Comparison of ENCODE assay signal across 11 cellular contexts in genomic region chr4:66575024-66575696, GRCh38.
DNase-seq lines count a peak whose midpoint lies in the region; ATAC-seq, FAIRE-seq and TF ChIP-seq lines count a peak whose summit lies in the region.
"Had no signal": no experiment of that assay in that cellular context is flagged by ENCODE, and none has a peak within 500 bp of the region (broad histone marks: within the 10 kb centered on the region; RNA-seq: fewer than 3 reads in every experiment).

No MANE protein-coding gene starts in this region.

- DNase-seq in HTR-8/SVneo (ENCODE audit: insufficient read length, low spot score) = peak; percentile 41
- peak; percentile 96 for DNase-seq in astrocyte (ENCODE audit: low read depth)
- DNase-seq in kidney epithelial cell (ENCODE audit: low read depth) = peak; percentile 87
- DNase-seq in activated CD4-positive, alpha-beta T cell treated with anti-CD3 and anti-CD28 coated beads for 48 hours = no peak
- DNase-seq in activated CD4-positive, alpha-beta T cell treated with anti-CD3 and anti-CD28 coated beads, Interleukin-2, amount 10 ng/mL, durations not matched to agents 24 days and 14 days = no peak
- DNase-seq: activated CD4-positive, alpha-beta memory T cell treated with anti-CD3 and anti-CD28 coated beads for 36 hours; NCI-H1092; upper lobe of right lung had no signal

- TF ChIP-seq CTCF in astrocyte (IDR thresholded peaks at IDR 0.05; ENCODE audit: insufficient read depth, low read depth, low read length) (no peak), kidney epithelial cell (IDR thresholded peaks at IDR 0.05; ENCODE audit: insufficient read depth, low read length, poor library complexity, severe bottlenecking) (no peak)

- intact Hi-C loops in activated CD4-positive, alpha-beta T cell treated with anti-CD3 and anti-CD28 coated beads, Interleukin-2, amount 10 ng/mL, durations not matched to agents 24 days and 14 days (cut with micrococcal nuclease) = no loop called here

- ATAC-seq in GM19467 (IDR thresholded peaks at IDR 0.05; ENCODE audit: unreplicated experiment) (no peak), HG03159 (IDR thresholded peaks at IDR 0.05; ENCODE audit: unreplicated experiment) (no peak)
- ATAC-seq: upper lobe of right lung had no signal

- H4K20me1 ChIP-seq in astrocyte (ENCODE audit: insufficient read depth, low read length) = no peaks in the 10 kb centered on the region

- no peaks in the 10 kb centered on the region for H3K27me3 ChIP-seq in ACC112 (ENCODE audit: insufficient read depth, low read length)
- H3K27me3 ChIP-seq in astrocyte (ENCODE audit: insufficient read depth, low read length) = no peaks in the 10 kb centered on the region
- no peaks in the 10 kb centered on the region for H3K27me3 ChIP-seq in kidney epithelial cell (ENCODE audit: control insufficient read depth, insufficient read depth, low read length)
- H3K27me3 ChIP-seq: upper lobe of right lung had no signal

- peaks cover 15% of the 10 kb centered on the region for H3K4me1 Mint-ChIP-seq in astrocyte (ENCODE audit: low read depth, unreplicated experiment)
- no peaks in the 10 kb centered on the region for H3K4me1 Mint-ChIP-seq in activated CD4-positive, alpha-beta T cell treated with anti-CD3 and anti-CD28 coated beads, Interleukin-2, amount 10 ng/mL, durations not matched to agents 24 days and 14 days

- H3K79me2 ChIP-seq in ACC112 (ENCODE audit: control insufficient read depth, insufficient read depth, low read length, unreplicated experiment) (no peaks in the 10 kb centered on the region), astrocyte (ENCODE audit: insufficient read depth, low read length) (no peaks in the 10 kb centered on the region)

- peak overlapping the region; percentile 79 for H3K9ac ChIP-seq in astrocyte (ENCODE audit: low read length)

- H3K27ac Mint-ChIP-seq in astrocyte (ENCODE audit: unreplicated experiment) = peak overlapping the region; percentile 16
- no peak overlapping the region for H3K27ac Mint-ChIP-seq in activated CD4-positive, alpha-beta T cell treated with anti-CD3 and anti-CD28 coated beads, Interleukin-2, amount 10 ng/mL, durations not matched to agents 24 days and 14 days
- H3K27ac Mint-ChIP-seq: activated CD4-positive, alpha-beta memory T cell treated with anti-CD3 and anti-CD28 coated beads for 36 hours had no signal

- FAIRE-seq in HTR-8/SVneo (lab: Jason Lieb, UNC) = peak; percentile 54
- no peak for FAIRE-seq in astrocyte (lab: Jason Lieb, UNC)

- peak overlapping the region; percentile 40 for H3K4me3 ChIP-seq in ACC112 (ENCODE audit: low read depth, low read length)
- H3K4me3 ChIP-seq in astrocyte (ENCODE audit: insufficient read depth, low read depth, low read length) = peak overlapping the region; percentile 24
- no peak overlapping the region for H3K4me3 ChIP-seq in kidney epithelial cell (ENCODE audit: low read depth, low read length)
- H3K4me3 ChIP-seq: upper lobe of right lung had no signal

- H3K36me3 ChIP-seq in ACC112 (ENCODE audit: insufficient read depth, low read length) = no peaks in the 10 kb centered on the region
- no peaks in the 10 kb centered on the region for H3K36me3 ChIP-seq in astrocyte (ENCODE audit: insufficient read depth, low read length)
- no peaks in the 10 kb centered on the region for H3K36me3 ChIP-seq in kidney epithelial cell (ENCODE audit: control insufficient read depth, insufficient read depth, low read length)
- H3K36me3 ChIP-seq: upper lobe of right lung had no signal

- peak overlapping the region; percentile 79 for H3K4me2 ChIP-seq in astrocyte (ENCODE audit: low read length)

- H3K9me3 ChIP-seq in astrocyte (ENCODE audit: insufficient read depth, low read depth, low read length) = no peaks in the 10 kb centered on the region
- H3K9me3 ChIP-seq: upper lobe of right lung had no signal

- no peaks in the 10 kb centered on the region for H3K36me3 Mint-ChIP-seq in astrocyte (ENCODE audit: low read depth, unreplicated experiment)
- H3K36me3 Mint-ChIP-seq in activated CD4-positive, alpha-beta T cell treated with anti-CD3 and anti-CD28 coated beads, Interleukin-2, amount 10 ng/mL, durations not matched to agents 24 days and 14 days (ENCODE audit: low read depth) = no peaks in the 10 kb centered on the region
- H3K36me3 Mint-ChIP-seq: activated CD4-positive, alpha-beta memory T cell treated with anti-CD3 and anti-CD28 coated beads for 36 hours had no signal

- H3K27me3 Mint-ChIP-seq in astrocyte (ENCODE audit: low read depth, unreplicated experiment) = no peaks in the 10 kb centered on the region
- H3K27me3 Mint-ChIP-seq in activated CD4-positive, alpha-beta T cell treated with anti-CD3 and anti-CD28 coated beads, Interleukin-2, amount 10 ng/mL, durations not matched to agents 24 days and 14 days = no peaks in the 10 kb centered on the region
- H3K27me3 Mint-ChIP-seq: activated CD4-positive, alpha-beta memory T cell treated with anti-CD3 and anti-CD28 coated beads for 36 hours had no signal

- no peak overlapping the region for H3K4me3 Mint-ChIP-seq in astrocyte (ENCODE audit: unreplicated experiment)
- no peak overlapping the region for H3K4me3 Mint-ChIP-seq in activated CD4-positive, alpha-beta T cell treated with anti-CD3 and anti-CD28 coated beads, Interleukin-2, amount 10 ng/mL, durations not matched to agents 24 days and 14 days
- H3K4me3 Mint-ChIP-seq: activated CD4-positive, alpha-beta memory T cell treated with anti-CD3 and anti-CD28 coated beads for 36 hours had no signal

- H2AFZ ChIP-seq in ACC112 (ENCODE audit: low read length, unreplicated experiment) (peak overlapping the region; percentile 54), astrocyte (ENCODE audit: low read depth, low read length) (peak overlapping the region; percentile 32)

- H3K27ac ChIP-seq in ACC112 (ENCODE audit: low read depth, low read length) (peak overlapping the region; percentile 92), astrocyte (ENCODE audit: low read depth, low read length) (peak overlapping the region; percentile 95)
- H3K27ac ChIP-seq: upper lobe of right lung had no signal

- H3K4me1 ChIP-seq in ACC112 (ENCODE audit: control insufficient read depth, insufficient read depth, low read length, unreplicated experiment) (peaks cover 37% of the 10 kb centered on the region), astrocyte (ENCODE audit: insufficient read depth, low read length) (peaks cover 30% of the 10 kb centered on the region)
- H3K4me1 ChIP-seq: upper lobe of right lung had no signal

- no peaks in the 10 kb centered on the region for H3K9me3 Mint-ChIP-seq in astrocyte (ENCODE audit: unreplicated experiment)
- H3K9me3 Mint-ChIP-seq in activated CD4-positive, alpha-beta T cell treated with anti-CD3 and anti-CD28 coated beads, Interleukin-2, amount 10 ng/mL, durations not matched to agents 24 days and 14 days = no peaks in the 10 kb centered on the region
- H3K9me3 Mint-ChIP-seq: activated CD4-positive, alpha-beta memory T cell treated with anti-CD3 and anti-CD28 coated beads for 36 hours had no signal

Comparison
In these comparisons a context has a peak if more than half of its experiments do, and no peak if none do; other contexts are left out.
1. DNase-seq: peak in HTR-8/SVneo (single experiment), astrocyte (single experiment) and kidney epithelial cell (single experiment); none in activated CD4-positive, alpha-beta T cell treated with anti-CD3 and anti-CD28 coated beads for 48 hours (single experiment) and activated CD4-positive, alpha-beta T cell treated with anti-CD3 and anti-CD28 coated beads, Interleukin-2, amount 10 ng/mL, durations not matched to agents 24 days and 14 days (single experiment).